Comparison of ENCODE assay signal across 28 cellular contexts in genomic region chr6:40897390-40898003, GRCh38.
DNase-seq lines count a peak whose midpoint lies in the region; ATAC-seq, FAIRE-seq and TF ChIP-seq lines count a peak whose summit lies in the region.
"Had no signal": no experiment of that assay in that cellular context is flagged by ENCODE, and none has a peak within 500 bp of the region (broad histone marks: within the 10 kb centered on the region; RNA-seq: fewer than 3 reads in every experiment).

No MANE protein-coding gene starts in this region.

- ATAC-seq in left lobe of liver (peak; percentile 81), HG02642 (IDR thresholded peaks at IDR 0.05; ENCODE audit: poor library complexity, unreplicated experiment) (no peak)
- ATAC-seq: HCT116, PC-3 had no signal

- POLR2A ChIA-PET in Caco-2 (lab: Charles Lee), result no interaction called here
- POLR2A ChIA-PET in SK-N-SH (lab: Yijun Ruan, JAX), result no interaction called here

- H3K23ac ChIP-seq in neuronal stem cell (ENCODE audit: low read depth, low read length, poor library complexity), result no peak overlapping the region

- no peak for FAIRE-seq in RCC 7860 (lab: Jason Lieb, UNC)
- FAIRE-seq: GM19239 had no signal

- H2BK12ac ChIP-seq in neuronal stem cell (ENCODE audit: low read length), result no peak overlapping the region

- peak overlapping the region; percentile 29 for H3K27ac Mint-ChIP-seq in Caco-2 (ENCODE audit: unreplicated experiment)
- H3K27ac Mint-ChIP-seq: B cell; CD8-positive, alpha-beta memory T cell had no signal

- no peaks in the 10 kb centered on the region for H3K9me3 ChIP-seq in Caco-2
- no peaks in the 10 kb centered on the region for H3K9me3 ChIP-seq in neuronal stem cell (replicated peaks in 1 of 2; ENCODE audit: control insufficient read depth in 2 of 2, insufficient read depth in 1 of 2, low read depth in 1 of 2, low read length in 2 of 2)
- no peaks in the 10 kb centered on the region for H3K9me3 ChIP-seq in SK-N-SH

- no peaks in the 10 kb centered on the region for H3K9me2 ChIP-seq in SK-N-SH

- H3K4ac ChIP-seq in neuronal stem cell (ENCODE audit: low read length), result no peak overlapping the region

- no peak overlapping the region for H2BK120ac ChIP-seq in neuronal stem cell (ENCODE audit: low read depth, low read length)

- H3K9me3 Mint-ChIP-seq in Caco-2 (ENCODE audit: unreplicated experiment), result no peaks in the 10 kb centered on the region
- H3K9me3 Mint-ChIP-seq: CD8-positive, alpha-beta memory T cell had no signal

- no peaks in the 10 kb centered on the region for H4K20me1 ChIP-seq in SK-N-SH (ENCODE audit: insufficient read depth)

- H2AK5ac ChIP-seq in neuronal stem cell (ENCODE audit: low read depth, low read length), result peak overlapping the region; percentile 18

- no CpG with 5 or more reads among the region's 10 CpGs for WGBS in neuronal stem cell (ENCODE audit: extremely low coverage in 2 of 2, insufficient read length in 2 of 2, insufficient replicate concordance in 1 of 2), 2 donors
- WGBS in SK-N-SH (ENCODE audit: low lambda C conversion rate), result 65% methylated on average over 10 of the region's 10 CpGs

- no peak overlapping the region for H3K4me3 Mint-ChIP-seq in Caco-2 (ENCODE audit: unreplicated experiment)
- H3K4me3 Mint-ChIP-seq: B cell; CD8-positive, alpha-beta memory T cell had no signal

- H3K4me1 Mint-ChIP-seq in Caco-2 (ENCODE audit: low read depth, unreplicated experiment), result peaks cover 27% of the 10 kb centered on the region
- H3K4me1 Mint-ChIP-seq: B cell; CD8-positive, alpha-beta memory T cell had no signal

- H3K79me1 ChIP-seq in neuronal stem cell (ENCODE audit: low read depth, low read length), result no peaks in the 10 kb centered on the region

- TF ChIP-seq EP300 in SK-N-SH (IDR thresholded peaks at IDR 0.05; ENCODE audit: borderline replicate concordance in 1 of 2, low read depth in 1 of 2, low read length in 1 of 2), result no peak

- TF ChIP-seq CTCF in Caco-2 (IDR thresholded peaks at IDR 0.05; ENCODE audit: insufficient read depth in 1 of 2, low read depth in 1 of 2, low read length in 1 of 2, severe bottlenecking in 1 of 2, unreplicated experiment in 1 of 2), result no peak
- TF ChIP-seq CTCF in SK-N-SH (IDR thresholded peaks at IDR 0.05), result no peak

- no peaks in the 10 kb centered on the region for H3F3A ChIP-seq in SK-N-SH (replicated peaks; ENCODE audit: insufficient read depth)

- H3K36me3 Mint-ChIP-seq in Caco-2 (ENCODE audit: insufficient read depth, unreplicated experiment), result no peaks in the 10 kb centered on the region
- H3K36me3 Mint-ChIP-seq: CD8-positive, alpha-beta memory T cell had no signal

- CTCF ChIA-PET in Caco-2 (lab: Charles Lee) (interaction anchor here (0.9 to 2.2 kb wide), 2 partner anchors 143 to 178 kb away, joined by 3 to 4 read pairs; no protein-coding TSS in a partner anchor), SK-N-SH (lab: Yijun Ruan, JAX) (interaction anchor here (0.6 to 2.2 kb wide), 3 partner anchors 10 to 21 kb away, joined by 3 to 9 read pairs (median 3); no protein-coding TSS in a partner anchor)

- no TSS peak for BruUV-seq in Caco-2 (replicated peaks; lab: Mats Ljungman, UMichigan)

- intact Hi-C loops in Caco-2 (cut with micrococcal nuclease; ENCODE audit: unreplicated experiment), result loop anchor here (5.0 kb wide), 2 partner anchors 100 to 185 kb away; no protein-coding TSS in a partner anchor

- H3K4me1 ChIP-seq in Caco-2 (peaks cover 39% of the 10 kb centered on the region), neuronal stem cell (ENCODE audit: control insufficient read depth in 2 of 2, insufficient read depth in 1 of 2, low read depth in 1 of 2, low read length in 2 of 2) (no peaks in the 10 kb centered on the region), SK-N-SH (ENCODE audit: control insufficient read depth in 1 of 2, insufficient read depth in 2 of 2, low read depth in 1 of 2, low read length in 1 of 2) (no peaks in the 10 kb centered on the region)

- H3K18ac ChIP-seq in neuronal stem cell (ENCODE audit: low read length), result peak overlapping the region; percentile 32

- no peak overlapping the region for H2BK5ac ChIP-seq in neuronal stem cell (ENCODE audit: low read length)

- H3K4me2 ChIP-seq in neuronal stem cell (ENCODE audit: insufficient read depth, low read length, poor library complexity, severe bottlenecking) (no peak overlapping the region), SK-N-SH (no peak overlapping the region)

- H3K27me3 ChIP-seq in Caco-2 (replicated peaks; ENCODE audit: control insufficient read depth, insufficient read depth, low read length), result no peaks in the 10 kb centered on the region
- no peaks in the 10 kb centered on the region for H3K27me3 ChIP-seq in neuronal stem cell (ENCODE audit: control insufficient read depth in 3 of 3, insufficient read depth in 3 of 3, low read depth in 1 of 3, low read length in 3 of 3)
- no peaks in the 10 kb centered on the region for H3K27me3 ChIP-seq in SK-N-SH (ENCODE audit: insufficient read depth)

- H3K27ac ChIP-seq in angular gyrus (ENCODE audit: low read depth, low read length) (peak overlapping the region; percentile 50), neuronal stem cell (replicated peaks; ENCODE audit: low read length) (no peak overlapping the region), SK-N-SH (ENCODE audit: low read depth in 2 of 2, low read length in 1 of 2) (no peak overlapping the region)
- H3K27ac ChIP-seq: C4-2B, HL-60 had no signal

- H4K8ac ChIP-seq in neuronal stem cell (ENCODE audit: low read depth, low read length), result no peak overlapping the region

- H3K27me3 Mint-ChIP-seq in Caco-2 (ENCODE audit: insufficient read depth, unreplicated experiment), result no peaks in the 10 kb centered on the region

- no peak overlapping the region for H4K91ac ChIP-seq in neuronal stem cell (ENCODE audit: low read depth, low read length, poor library complexity)

- no peak overlapping the region for H3K14ac ChIP-seq in neuronal stem cell (ENCODE audit: low read length)

- DNase-seq in Caco-2, result no peak
- DNase-seq in left lobe of liver (ENCODE audit: low spot score), result peak; percentile 61
- DNase-seq in neuronal stem cell (ENCODE audit: low spot score), result no peak
- DNase-seq in SK-N-SH, result no peak
- DNase-seq in NCI-H1105 (lab: John Stamatoyannopoulos, UW), result no peak
- no peak for DNase-seq in RCC 7860 (ENCODE audit: low spot score)
- DNase-seq: Calu3; CD8-positive, alpha-beta memory T cell; DND-41; Karpas-422; NCI-H1092; NCI-H1436; NCI-H187; NCI-H2171 treated with DMSO at 0.1 percent for 48 hours; NCI-H446; NCI-H524 treated with DMSO at 0.1 percent for 48 hours; NCI-H774; NK-92 treated with Interleukin-12 subunit alpha and Interleukin-12 subunit beta, amount 100 ng/mL, for 24 hours; PC-3; RPMI8226; SHP77 had no signal

- H3K4me3 ChIP-seq in Caco-2 (ENCODE audit: low read depth, low read length), result no peak overlapping the region
- no peak overlapping the region for H3K4me3 ChIP-seq in neuronal stem cell (ENCODE audit: low read length in 2 of 2)
- H3K4me3 ChIP-seq in SK-N-SH (ENCODE audit: low read depth in 2 of 2, low read length in 1 of 2), result no peak overlapping the region

- H2AFZ ChIP-seq in neuronal stem cell (ENCODE audit: low read length), result no peak overlapping the region
- H2AFZ ChIP-seq in SK-N-SH (ENCODE audit: low read depth), result no peak overlapping the region

- H3K9ac ChIP-seq in neuronal stem cell (ENCODE audit: low read depth, low read length, poor library complexity) (peak overlapping the region; percentile 4), SK-N-SH (no peak overlapping the region)

- TF ChIP-seq RAD21 in SK-N-SH (IDR thresholded peaks at IDR 0.05; ENCODE audit: low read length), result no peak

- H3K36me3 ChIP-seq in Caco-2 (ENCODE audit: control insufficient read depth, insufficient read depth, low read length) (no peaks in the 10 kb centered on the region), neuronal stem cell (replicated peaks in 1 of 2; ENCODE audit: control insufficient read depth in 2 of 2, insufficient read depth in 2 of 2, low read length in 2 of 2) (no peaks in the 10 kb centered on the region), SK-N-SH (replicated peaks in 1 of 2; ENCODE audit: control insufficient read depth in 1 of 2, insufficient read depth in 2 of 2, low read length in 1 of 2) (no peaks in the 10 kb centered on the region)

- no peaks in the 10 kb centered on the region for H3K79me2 ChIP-seq in SK-N-SH (ENCODE audit: insufficient read depth)

- H2BK15ac ChIP-seq in neuronal stem cell (ENCODE audit: low read length), result no peak overlapping the region

TF ChIP-seq in SK-N-SH, 30 proteins besides CTCF, POLR2A, EP300 and RAD21 (continues in another document):
- TF ChIP-seq MEF2A (IDR thresholded peaks at IDR 0.05; ENCODE audit: borderline replicate concordance, low read depth) (no peak), NFIC (IDR thresholded peaks at IDR 0.05; ENCODE audit: borderline replicate concordance) (no peak), RFX5 (IDR thresholded peaks at IDR 0.05; ENCODE audit: low read length) (no peak), GATA2 (CRISPR knock-in tag; IDR thresholded peaks at IDR 0.05) (no peak), FOSL2 (IDR thresholded peaks at IDR 0.05; ENCODE audit: borderline replicate concordance, low read depth) (no peak), RCOR1 (IDR thresholded peaks at IDR 0.05; ENCODE audit: low read length) (no peak), REST (IDR thresholded peaks at IDR 0.05; ENCODE audit: low read depth, low read length) (no peak)
